ENCODE assay signal across 8 cellular contexts in the genomic region with DNA sequence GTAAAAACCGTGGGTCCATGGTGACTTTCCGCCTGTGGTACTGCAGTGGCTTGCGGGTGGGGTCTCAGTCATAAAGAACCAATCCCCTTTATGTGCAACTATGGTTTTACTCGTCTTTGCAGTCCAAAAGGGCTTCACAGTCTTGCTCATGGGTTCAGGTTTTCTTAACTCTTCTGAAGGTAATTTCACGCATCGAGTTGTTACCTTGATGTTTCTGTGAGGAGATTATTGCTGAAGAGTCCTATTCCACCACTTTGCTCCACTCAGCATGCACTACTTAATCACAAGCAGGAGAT. TPM values are rescaled to one million over a fixed set of nuclear protein-coding genes. Genes with fewer than 3 reads are reported as not detected.
A peak's percentile ranks its signal among the peaks of the same experiment; 100 is the strongest.
DNase-seq lines count a peak whose midpoint lies in the region; ATAC-seq and TF ChIP-seq lines count a peak whose summit lies in the region.

No MANE protein-coding gene starts in this region.

- intact Hi-C loops in left ventricle myocardium inferior (cut with micrococcal nuclease): no loop called here
- intact Hi-C loops in Right ventricle myocardium inferior (cut with DNase I): loop anchor here (2.0 kb wide), 1 partner anchor 76 kb away; no protein-coding TSS in a partner anchor

- no peak overlapping the region for H3K4me3 Mint-ChIP-seq in glutamatergic neuron (ENCODE audit: unreplicated experiment)

- H3K27me3 ChIP-seq in left ventricle myocardium inferior (ENCODE audit: low read depth): no peaks in the 10 kb centered on the region

- H3K4me3 ChIP-seq in left ventricle myocardium inferior: peak overlapping the region; percentile 56

- H3K27ac ChIP-seq in left ventricle myocardium inferior (replicated peaks) (peak overlapping the region; percentile 23), RWPE1 (no peak overlapping the region)

- H3K9me3 ChIP-seq in left ventricle myocardium inferior (replicated peaks): no peaks in the 10 kb centered on the region

- peaks cover 4% of the 10 kb centered on the region for H3K4me1 ChIP-seq in left ventricle myocardium inferior

- no peaks in the 10 kb centered on the region for H3K36me3 ChIP-seq in left ventricle myocardium inferior

- DNase-seq in left ventricle myocardium inferior (no peak), Right ventricle myocardium inferior (ENCODE audit: missing footprints) (no peak), RWPE1 (ENCODE audit: low spot score) (no peak), glutamatergic neuron (no peak), NCI-H187 (lab: John Stamatoyannopoulos, UW) (no peak)
- DNase-seq in NK-92 treated with Interleukin-12 subunit alpha and Interleukin-12 subunit beta, amount 100 ng/mL, for 24 hours (lab: John Stamatoyannopoulos, UW): no peak
- DNase-seq in activated CD4-positive, alpha-beta T cell treated with anti-CD3 and anti-CD28 coated beads, Interleukin-2, amount 50 U/mL, for 48 hours: no peak

- H3K9me3 Mint-ChIP-seq in glutamatergic neuron (ENCODE audit: unreplicated experiment): peaks cover 2% of the 10 kb centered on the region

- no peaks in the 10 kb centered on the region for H3K4me1 Mint-ChIP-seq in glutamatergic neuron (ENCODE audit: low read depth, unreplicated experiment)

- no peak overlapping the region for H3K27ac Mint-ChIP-seq in glutamatergic neuron (ENCODE audit: unreplicated experiment)

- ATAC-seq in Right ventricle myocardium inferior (no peak), HG02798 (IDR thresholded peaks at IDR 0.05; ENCODE audit: poor library complexity, unreplicated experiment) (no peak)

- CTCF ChIA-PET in RWPE1 (lab: Yijun Ruan, JAX): interaction anchor here (0.7 kb wide), 1 partner anchor 231 kb away, joined by 3 read pairs; no protein-coding TSS in a partner anchor

- TF ChIP-seq CTCF in left ventricle myocardium inferior (IDR thresholded peaks at IDR 0.05; ENCODE audit: borderline replicate concordance) (no peak), RWPE1 (conservative IDR thresholded peaks at IDR 0.05; ENCODE audit: low read depth) (peak; percentile 26), glutamatergic neuron (IDR thresholded peaks at IDR 0.05; ENCODE audit: partially characterized antibody, unreplicated experiment) (peak; percentile 10)

- H3K36me3 Mint-ChIP-seq in glutamatergic neuron (ENCODE audit: unreplicated experiment): no peaks in the 10 kb centered on the region

- no peaks in the 10 kb centered on the region for H3K27me3 Mint-ChIP-seq in glutamatergic neuron (ENCODE audit: unreplicated experiment)

- POLR2A ChIA-PET in RWPE1 (lab: Yijun Ruan, JAX; ENCODE audit: low non-redundant PET): no interaction called here

RNA-seq across cellular contexts. Expression of a gene that starts 41.5 kb away (rescaled TPM):
- total RNA-seq in left ventricle myocardium inferior: 49.7 TPM
- total RNA-seq in Right ventricle myocardium inferior: 53.7 TPM
- 1.8 TPM for total RNA-seq in glutamatergic neuron (ENCODE audit: unreplicated experiment)

RNA-seq across cellular contexts. Expression of a gene that starts 45.6 kb away (rescaled TPM):
- total RNA-seq in left ventricle myocardium inferior (364 TPM), Right ventricle myocardium inferior (403 TPM), glutamatergic neuron (ENCODE audit: unreplicated experiment) (83.9 TPM)

Comparison
In these comparisons a context has a peak if more than half of its experiments do, and no peak if none do; other contexts are left out.
1. RNA of a gene that starts 41.5 kb away (total RNA-seq): 53.7 TPM in Right ventricle myocardium inferior (single experiment) and 49.7 TPM in left ventricle myocardium inferior (single experiment); 1.8 TPM in glutamatergic neuron (single experiment); every median in the first group is over 10 times any median in the second.